In the genomic region with DNA sequence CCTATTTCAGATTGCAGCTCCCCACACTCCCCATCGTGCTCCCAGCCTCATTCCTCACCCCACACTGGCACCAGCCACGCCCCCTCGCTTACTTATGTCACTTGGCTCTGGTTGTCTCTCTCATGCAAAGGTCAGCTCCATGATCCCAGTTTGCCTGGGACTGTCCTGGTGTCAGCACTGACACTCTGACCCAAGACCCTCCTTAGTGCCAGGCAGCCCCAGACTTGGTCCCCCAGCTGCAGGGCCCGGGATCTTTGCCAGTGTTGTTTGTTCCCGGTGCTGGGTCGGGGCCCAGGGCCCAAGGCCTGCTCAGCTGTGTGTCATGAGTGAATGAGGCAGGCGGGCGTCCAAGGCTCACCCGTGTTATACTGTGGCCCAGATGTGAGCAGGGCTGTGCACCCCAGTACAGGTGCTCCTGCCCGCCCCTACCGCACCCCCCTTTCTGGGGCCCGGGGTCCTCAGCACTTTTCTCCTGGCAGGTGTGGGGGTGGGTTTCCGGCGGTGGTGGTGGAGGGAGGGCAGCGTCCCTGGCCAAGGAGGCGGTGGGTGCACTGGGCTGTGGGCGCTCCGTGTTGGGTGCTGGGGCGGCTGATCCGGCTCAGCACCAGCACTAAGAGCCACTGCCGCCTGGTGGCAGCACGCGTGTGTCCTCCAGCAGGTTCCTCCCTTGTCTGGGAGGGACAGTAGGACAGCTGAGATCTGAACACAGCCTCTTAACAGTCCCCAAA, we compare ENCODE assay signal across 8 cellular contexts. TPM values are rescaled to one million over a fixed set of nuclear protein-coding genes. Genes with fewer than 3 reads are reported as not detected.
DNase-seq lines count a peak whose midpoint lies in the region; ATAC-seq and TF ChIP-seq lines count a peak whose summit lies in the region.

No MANE protein-coding gene starts in this region.

- ATAC-seq in naive B cell (ENCODE audit: low read depth in 2 of 2): peak; percentile 97 to 98
- ATAC-seq in stimulated activated naive CD8-positive, alpha-beta T cell treated with anti-CD3 and anti-CD28 coated beads, Interleukin-15, amount 100 ng/mL, for 72 hours: peak; percentile 93
- no peak for ATAC-seq in GM19035 (IDR thresholded peaks at IDR 0.05; ENCODE audit: unreplicated experiment)

- TF ChIP-seq POLR2A in NB4 (IDR thresholded peaks at IDR 0.05; ENCODE audit: extremely low read depth, insufficient read length): no peak

- peaks cover 5 to 18% (median 13%) of the 10 kb centered on the region in 7 donors for H3K9me3 Mint-ChIP-seq in naive B cell
- H3K9me3 Mint-ChIP-seq in stimulated activated naive CD8-positive, alpha-beta T cell treated with anti-CD3 and anti-CD28 coated beads, Interleukin-15, amount 100 ng/mL, for 72 hours: peaks cover 18 to 29% of the 10 kb centered on the region in 2 donors

- peak overlapping the region in 5 of 6 donors; percentile 77 to 95 (median 89) for H3K27ac Mint-ChIP-seq in naive B cell
- H3K27ac Mint-ChIP-seq in stimulated activated naive CD8-positive, alpha-beta T cell treated with anti-CD3 and anti-CD28 coated beads, Interleukin-15, amount 100 ng/mL, for 72 hours: no peak overlapping the region

- H3K36me3 Mint-ChIP-seq in naive B cell: peaks cover 0 to 9% of the 10 kb centered on the region in 2 donors

- H3K4me3 Mint-ChIP-seq in naive B cell: peak overlapping the region in 7 of 8 donors; percentile 42 to 75 (median 50)
- H3K4me3 Mint-ChIP-seq in stimulated activated naive CD8-positive, alpha-beta T cell treated with anti-CD3 and anti-CD28 coated beads, Interleukin-15, amount 100 ng/mL, for 72 hours: no peak overlapping the region

- H3K4me3 ChIP-seq in NB4 (ENCODE audit: low read depth, low read length) (no peak overlapping the region), epithelial cell of proximal tubule (ENCODE audit: low read depth, low read length) (no peak overlapping the region)

- peaks cover 9 to 18% (median 18%) of the 10 kb centered on the region in 3 donors for H3K4me1 Mint-ChIP-seq in naive B cell
- peaks cover 19% of the 10 kb centered on the region for H3K4me1 Mint-ChIP-seq in stimulated activated naive CD8-positive, alpha-beta T cell treated with anti-CD3 and anti-CD28 coated beads, Interleukin-15, amount 100 ng/mL, for 72 hours

- peak; percentile 15 for DNase-seq in GF-D8 (lab: John Stamatoyannopoulos, UW)
- peak; percentile 61 for DNase-seq in NB4 (ENCODE audit: low read depth)
- peak; percentile 48 to 56 for DNase-seq in activated CD8-positive, alpha-beta memory T cell treated with anti-CD3 and anti-CD28 coated beads for 4 hours (ENCODE audit: low read depth in 2 of 2)
- DNase-seq in epithelial cell of proximal tubule (ENCODE audit: low read depth): no peak
- DNase-seq in naive B cell: peak; percentile 60
- DNase-seq in stimulated activated naive CD8-positive, alpha-beta T cell treated with anti-CD3 and anti-CD28 coated beads, Interleukin-15, amount 100 ng/mL, for 72 hours: peak; percentile 65 to 71
- DNase-seq in epidermal melanocyte (ENCODE audit: insufficient read length, low spot score): no peak

- H3K27me3 Mint-ChIP-seq in naive B cell: peaks cover 0 to under 1% (median under 1%) of the 10 kb centered on the region in 3 donors
- peaks cover 1% of the 10 kb centered on the region for H3K27me3 Mint-ChIP-seq in stimulated activated naive CD8-positive, alpha-beta T cell treated with anti-CD3 and anti-CD28 coated beads, Interleukin-15, amount 100 ng/mL, for 72 hours

- TF ChIP-seq CTCF in NB4 (IDR thresholded peaks at IDR 0.05; ENCODE audit: low read depth, low read length) (peak; percentile 75), epithelial cell of proximal tubule (conservative IDR thresholded peaks at IDR 0.05; ENCODE audit: low read depth, low read length) (peak; percentile 63)

RNA-seq across cellular contexts. Expression of a gene that starts 19.5 kb away (rescaled TPM):
- total RNA-seq in epithelial cell of proximal tubule: not detected in 2 replicates
- not detected for polyA plus RNA-seq in naive B cell (ENCODE audit: low read depth in 6 of 6)

RNA-seq across cellular contexts. Expression of a gene that starts 32.5 kb away (rescaled TPM):
- 37.5 and 49.3 TPM in 2 replicates for total RNA-seq in epithelial cell of proximal tubule
- polyA plus RNA-seq in naive B cell (ENCODE audit: low read depth in 6 of 6): 10 to 100 TPM; 46.7 to 60.7 (median 55.0) TPM

Comparison
In these comparisons a context has a peak if more than half of its experiments do, and no peak if none do; other contexts are left out.
1. DNase-seq: peak in GF-D8 (single experiment), NB4 (single experiment), activated CD8-positive, alpha-beta memory T cell treated with anti-CD3 and anti-CD28 coated beads for 4 hours (2 of 2), naive B cell (single experiment) and stimulated activated naive CD8-positive, alpha-beta T cell treated with anti-CD3 and anti-CD28 coated beads, Interleukin-15, amount 100 ng/mL, for 72 hours (2 of 2); none in epithelial cell of proximal tubule (single experiment) and epidermal melanocyte (single experiment).
2. H3K27ac Mint-ChIP-seq: peak in naive B cell (5 of 6); none in stimulated activated naive CD8-positive, alpha-beta T cell treated with anti-CD3 and anti-CD28 coated beads, Interleukin-15, amount 100 ng/mL, for 72 hours (0 of 2).
3. H3K4me3 Mint-ChIP-seq: peak in naive B cell (7 of 8); none in stimulated activated naive CD8-positive, alpha-beta T cell treated with anti-CD3 and anti-CD28 coated beads, Interleukin-15, amount 100 ng/mL, for 72 hours (0 of 2).